ENCODE assay signal across 17 cellular contexts in the genomic region with DNA sequence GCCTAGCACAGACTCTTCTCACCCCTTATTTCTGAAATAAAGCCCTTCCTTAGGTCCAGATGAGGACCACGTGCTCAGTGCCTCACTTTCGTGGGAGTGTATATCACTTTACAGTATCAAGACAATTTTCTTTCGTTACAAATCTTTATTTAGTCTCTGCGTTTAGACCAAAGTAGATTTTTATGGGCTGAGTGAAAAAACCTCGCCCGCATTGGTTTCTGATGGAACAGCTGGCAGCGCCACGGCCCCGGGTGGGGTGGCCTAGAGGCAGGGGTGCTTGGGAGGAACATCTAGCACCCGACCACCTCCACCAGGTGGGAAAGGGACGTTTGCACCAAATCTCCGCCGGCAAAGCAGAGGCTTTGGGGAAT. TPM values are rescaled to one million over a fixed set of nuclear protein-coding genes. Genes with fewer than 3 reads are reported as not detected.
DNase-seq lines count a peak whose midpoint lies in the region; ATAC-seq and TF ChIP-seq lines count a peak whose summit lies in the region.
"Had no signal": no experiment of that assay in that cellular context is flagged by ENCODE, and none has a peak within 500 bp of the region (broad histone marks: within the 10 kb centered on the region; RNA-seq: fewer than 3 reads in every experiment).

No MANE protein-coding gene starts in this region.

- POLR2A ChIA-PET in T-cell (lab: Charles Lee), result no interaction called here
- POLR2A ChIA-PET in activated CD4-positive, alpha-beta memory T cell treated with anti-CD3 and anti-CD28 coated beads for 36 hours (lab: Charles Lee), result no interaction called here

- no peaks in the 10 kb centered on the region for H3K9me3 Mint-ChIP-seq in activated T-cell treated with anti-CD3 and anti-CD28 coated beads, Interleukin-2, amount 50 U/mL, for 24 hours
- H3K9me3 Mint-ChIP-seq in T-cell (no peaks in the 10 kb centered on the region), glutamatergic neuron (ENCODE audit: unreplicated experiment) (peaks cover 11% of the 10 kb centered on the region)
- H3K9me3 Mint-ChIP-seq in activated CD4-positive, alpha-beta memory T cell treated with anti-CD3 and anti-CD28 coated beads for 36 hours, result no peaks in the 10 kb centered on the region
- H3K9me3 Mint-ChIP-seq: activated CD4-positive, alpha-beta memory T cell treated with anti-CD3 and anti-CD28 coated beads, Interleukin-2, amount 10 ng/mL, durations not matched to agents 7 days and 5 days; stimulated activated memory B cell treated with anti-CD40 and anti-IgM and Interleukin-4, amounts not matched to agents 10 μg/mL and 1 μg/mL and 100 μg/mL, for 72 hours had no signal

- H3K4me1 Mint-ChIP-seq in activated T-cell treated with anti-CD3 and anti-CD28 coated beads, Interleukin-2, amount 50 U/mL, for 24 hours (ENCODE audit: low read depth), result peaks cover 47% of the 10 kb centered on the region
- H3K4me1 Mint-ChIP-seq in T-cell (peaks cover 37 to 53% (median 52%) of the 10 kb centered on the region in 3 donors), glutamatergic neuron (ENCODE audit: low read depth, unreplicated experiment) (peaks cover 28% of the 10 kb centered on the region)
- peaks cover 45% of the 10 kb centered on the region for H3K4me1 Mint-ChIP-seq in activated CD4-positive, alpha-beta memory T cell treated with anti-CD3 and anti-CD28 coated beads for 36 hours (ENCODE audit: low read depth)

- H3K4me1 ChIP-seq in left ventricle myocardium inferior, result peaks cover 68% of the 10 kb centered on the region
- H3K4me1 ChIP-seq: prostate gland had no signal

- no peak overlapping the region for H3K27ac Mint-ChIP-seq in activated T-cell treated with anti-CD3 and anti-CD28 coated beads, Interleukin-2, amount 50 U/mL, for 24 hours
- H3K27ac Mint-ChIP-seq in T-cell (no peak overlapping the region), glutamatergic neuron (ENCODE audit: unreplicated experiment) (peak overlapping the region; percentile 43)
- H3K27ac Mint-ChIP-seq in activated CD4-positive, alpha-beta memory T cell treated with anti-CD3 and anti-CD28 coated beads for 36 hours, result no peak overlapping the region
- H3K27ac Mint-ChIP-seq: activated CD4-positive, alpha-beta memory T cell treated with anti-CD3 and anti-CD28 coated beads, Interleukin-2, amount 10 ng/mL, durations not matched to agents 7 days and 5 days; CD14-positive monocyte; stimulated activated memory B cell treated with anti-CD40 and anti-IgM and Interleukin-4, amounts not matched to agents 10 μg/mL and 1 μg/mL and 100 μg/mL, for 72 hours had no signal

- ATAC-seq in T-cell (replicated peaks in 1 of 4), result no peak
- no peak for ATAC-seq in sciatic nerve
- ATAC-seq: stimulated activated memory B cell treated with anti-CD40 and anti-IgM and Interleukin-4, amounts not matched to agents 10 μg/mL and 1 μg/mL and 100 μg/mL, for 72 hours had no signal

- intact Hi-C loops in sciatic nerve (cut with DNase I) (no loop called here), left ventricle myocardium inferior (cut with micrococcal nuclease) (no loop called here)
- intact Hi-C loops in activated CD4-positive, alpha-beta memory T cell treated with anti-CD3 and anti-CD28 coated beads for 36 hours (cut with micrococcal nuclease), result loop anchor here (5.0 kb wide), 1 partner anchor 146 kb away; no protein-coding TSS in a partner anchor

- H3K4me3 ChIP-seq in left ventricle myocardium inferior, result no peak overlapping the region
- H3K4me3 ChIP-seq: ascending aorta, prostate gland had no signal

- H3K4me3 Mint-ChIP-seq in activated T-cell treated with anti-CD3 and anti-CD28 coated beads, Interleukin-2, amount 50 U/mL, for 24 hours, result peak overlapping the region; percentile 25
- H3K4me3 Mint-ChIP-seq in T-cell (peak overlapping the region in 2 of 3 donors; percentile 29 to 77), glutamatergic neuron (ENCODE audit: unreplicated experiment) (peak overlapping the region; percentile 71)
- no peak overlapping the region for H3K4me3 Mint-ChIP-seq in activated CD4-positive, alpha-beta memory T cell treated with anti-CD3 and anti-CD28 coated beads for 36 hours
- H3K4me3 Mint-ChIP-seq: activated CD4-positive, alpha-beta memory T cell treated with anti-CD3 and anti-CD28 coated beads, Interleukin-2, amount 10 ng/mL, durations not matched to agents 7 days and 5 days; stimulated activated memory B cell treated with anti-CD40 and anti-IgM and Interleukin-4, amounts not matched to agents 10 μg/mL and 1 μg/mL and 100 μg/mL, for 72 hours had no signal

- CTCF ChIA-PET in T-cell (lab: Charles Lee), result no interaction called here
- CTCF ChIA-PET in activated CD4-positive, alpha-beta memory T cell treated with anti-CD3 and anti-CD28 coated beads for 36 hours (lab: Charles Lee), result interaction anchor here (0.6 to 1.5 kb wide), 2 partner anchors 76 to 220 kb away, joined by 3 to 4 read pairs; no protein-coding TSS in a partner anchor

- peak; percentile 0 for TF ChIP-seq CTCF in glutamatergic neuron (IDR thresholded peaks at IDR 0.05; ENCODE audit: partially characterized antibody, unreplicated experiment)
- TF ChIP-seq CTCF in left ventricle myocardium inferior (IDR thresholded peaks at IDR 0.05; ENCODE audit: borderline replicate concordance), result no peak

- DNase-seq in activated T-cell treated with anti-CD3 and anti-CD28 coated beads, Interleukin-2, amount 50 U/mL, for 24 hours, result no peak
- DNase-seq in activated T-cell treated with anti-CD3 and anti-CD28 coated beads for 4 hours (no peak), T-cell (no peak), glutamatergic neuron (no peak), sciatic nerve (ENCODE audit: low spot score) (peak; percentile 43), amygdala (lab: John Stamatoyannopoulos, UW) (no peak), left ventricle myocardium inferior (no peak)
- DNase-seq in activated CD4-positive, alpha-beta memory T cell treated with anti-CD3 and anti-CD28 coated beads for 36 hours, result no peak
- DNase-seq: NCI-H1436 treated with DMSO at 0.1 percent for 48 hours; NK-92 treated with Interleukin-12 subunit alpha and Interleukin-12 subunit beta, amount 100 ng/mL, for 24 hours had no signal

- no peak overlapping the region for H3K27ac ChIP-seq in left ventricle myocardium inferior (replicated peaks)
- H3K27ac ChIP-seq: ascending aorta, prostate gland had no signal

- peaks cover 100% of the 10 kb centered on the region for H3K27me3 ChIP-seq in left ventricle myocardium inferior (ENCODE audit: low read depth)

- H3K36me3 ChIP-seq in left ventricle myocardium inferior, result no peaks in the 10 kb centered on the region
- H3K36me3 ChIP-seq: ascending aorta, prostate gland had no signal

- no peaks in the 10 kb centered on the region for H3K36me3 Mint-ChIP-seq in activated T-cell treated with anti-CD3 and anti-CD28 coated beads, Interleukin-2, amount 50 U/mL, for 24 hours (ENCODE audit: low read depth)
- no peaks in the 10 kb centered on the region for H3K36me3 Mint-ChIP-seq in T-cell
- H3K36me3 Mint-ChIP-seq in glutamatergic neuron (ENCODE audit: unreplicated experiment), result no peaks in the 10 kb centered on the region
- no peaks in the 10 kb centered on the region for H3K36me3 Mint-ChIP-seq in activated CD4-positive, alpha-beta memory T cell treated with anti-CD3 and anti-CD28 coated beads for 36 hours
- H3K36me3 Mint-ChIP-seq: stimulated activated memory B cell treated with anti-CD40 and anti-IgM and Interleukin-4, amounts not matched to agents 10 μg/mL and 1 μg/mL and 100 μg/mL, for 72 hours had no signal

- peaks cover 95% of the 10 kb centered on the region for H3K27me3 Mint-ChIP-seq in activated T-cell treated with anti-CD3 and anti-CD28 coated beads, Interleukin-2, amount 50 U/mL, for 24 hours
- peaks cover 72 to 82% of the 10 kb centered on the region in 2 donors for H3K27me3 Mint-ChIP-seq in T-cell
- H3K27me3 Mint-ChIP-seq in glutamatergic neuron (ENCODE audit: unreplicated experiment), result peaks cover 48% of the 10 kb centered on the region
- H3K27me3 Mint-ChIP-seq in activated CD4-positive, alpha-beta memory T cell treated with anti-CD3 and anti-CD28 coated beads for 36 hours, result peaks cover 77% of the 10 kb centered on the region

- no peaks in the 10 kb centered on the region for H3K9me3 ChIP-seq in left ventricle myocardium inferior (replicated peaks)
- H3K9me3 ChIP-seq: ascending aorta, prostate gland had no signal

RNA-seq across cellular contexts. Expression of a gene that starts 7.6 kb away (rescaled TPM):
- under 1 TPM in 3 of 5 donors, not detected in 2; 0.10 to 0.16 (median 0.12) TPM for total RNA-seq in T-cell
- total RNA-seq in glutamatergic neuron (ENCODE audit: unreplicated experiment), result 4.8 TPM
- not detected for total RNA-seq in sciatic nerve
- total RNA-seq in left ventricle myocardium inferior, result not detected
- 1 to 10 TPM; 1.8 to 2.2 TPM for total RNA-seq in activated CD4-positive, alpha-beta memory T cell treated with anti-CD3 and anti-CD28 coated beads for 36 hours
- total RNA-seq: ascending aorta, frontal cortex, liver had no signal
